27 cellular contexts compared by ENCODE assay signal in the genomic region with DNA sequence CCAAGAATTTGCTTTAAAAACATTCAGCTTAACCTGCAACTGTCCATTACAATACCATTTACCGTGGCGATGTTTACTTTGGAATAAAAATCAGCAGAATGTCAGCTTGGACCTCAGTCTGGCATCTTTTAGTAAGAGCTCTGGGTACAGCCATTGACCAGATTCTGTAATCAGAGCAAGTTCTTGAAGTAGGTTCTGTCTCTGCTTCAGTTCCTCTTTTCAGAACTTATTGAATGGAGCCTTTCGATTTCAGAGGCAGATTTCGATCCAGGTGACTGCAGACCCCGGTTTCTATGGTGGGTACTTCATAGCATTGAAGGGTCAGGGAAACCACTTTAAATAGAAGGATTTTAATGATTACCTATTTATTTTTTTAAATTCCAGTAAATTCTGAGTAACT. TPM values are rescaled to one million over a fixed set of nuclear protein-coding genes. Genes with fewer than 3 reads are reported as not detected.
"Had no signal": no experiment of that assay in that cellular context is flagged by ENCODE, and none has a peak within 500 bp of the region (broad histone marks: within the 10 kb centered on the region; RNA-seq: fewer than 3 reads in every experiment).

No MANE protein-coding gene starts in this region.

- H3K36me3 Mint-ChIP-seq: activated naive CD8-positive, alpha-beta T cell treated with anti-CD3 and anti-CD28 coated beads, Interleukin-2, amount 10 ng/mL, durations not matched to agents 7 days and 5 days; WTC11 had no signal

- DNase-seq: activated CD4-positive, alpha-beta T cell treated with anti-CD3 and anti-CD28 coated beads for 48 hours; activated CD4-positive, alpha-beta T cell treated with anti-CD3 and anti-CD28 coated beads, Interleukin-2, amount 50 U/mL, for 4 hours; activated CD4-positive, CD25-positive, alpha-beta regulatory T cell treated with anti-CD3 and anti-CD28 coated beads, Interleukin-2, amount 50 U/mL, for 72 hours; activated CD8-positive, alpha-beta memory T cell treated with anti-CD3 and anti-CD28 coated beads, Interleukin-2, amount 50 U/mL, for 48 hours; activated CD8-positive, alpha-beta T cell treated with anti-CD3 and anti-CD28 coated beads, Interleukin-2, amount 10 ng/mL, durations not matched to agents 7 days and 5 days; activated naive CD4-positive, alpha-beta T cell treated with anti-CD3 and anti-CD28 coated beads, Interleukin-2, amount 50 U/mL, for 16 hours; activated naive CD8-positive, alpha-beta T cell treated with anti-CD3 and anti-CD28 coated beads, Interleukin-2, amount 10 ng/mL, durations not matched to agents 7 days and 5 days; activated T-cell treated with anti-CD3 and anti-CD28 coated beads, Interleukin-2, amount 50 U/mL, for 1 hour; adrenal gland; anterior cingulate cortex; cerebellar nuclear complex; KG1; NCI-H1417; NCI-H1694; NCI-H2029; NCI-H345; NCI-H510A; NCI-H526 treated with DMSO at 0.1 percent for 48 hours; NCI-H82; PC-3; SHP77 had no signal

- H3K4me1 Mint-ChIP-seq: activated naive CD8-positive, alpha-beta T cell treated with anti-CD3 and anti-CD28 coated beads, Interleukin-2, amount 10 ng/mL, durations not matched to agents 7 days and 5 days; WTC11 had no signal

- H3K9me3 Mint-ChIP-seq: activated naive CD8-positive, alpha-beta T cell treated with anti-CD3 and anti-CD28 coated beads, Interleukin-2, amount 10 ng/mL, durations not matched to agents 7 days and 5 days; T-helper 1 cell treated with Interleukin-12 subunit alpha and Interleukin-12 subunit beta and Interleukin-4 antibody, amounts not matched to agents 30 μg/mL and 1 μg/mL, for 36 hours; WTC11 had no signal

- H3K27ac Mint-ChIP-seq: activated CD8-positive, alpha-beta T cell treated with anti-CD3 and anti-CD28 coated beads, Interleukin-2, amount 10 ng/mL, durations not matched to agents 7 days and 5 days; activated naive CD8-positive, alpha-beta T cell treated with anti-CD3 and anti-CD28 coated beads, Interleukin-2, amount 10 ng/mL, durations not matched to agents 7 days and 5 days; T-helper 1 cell treated with Interleukin-12 subunit alpha and Interleukin-12 subunit beta and Interleukin-4 antibody, amounts not matched to agents 30 μg/mL and 1 μg/mL, for 36 hours; WTC11 had no signal

- ATAC-seq: activated CD8-positive, alpha-beta T cell treated with anti-CD3 and anti-CD28 coated beads, Interleukin-2, amount 10 ng/mL, durations not matched to agents 7 days and 5 days; PC-3; SK-N-SH treated with all-trans-retinoic acid at 6 μM for 48 hours; WTC11 had no signal

- H3K4me3 Mint-ChIP-seq: activated CD8-positive, alpha-beta T cell treated with anti-CD3 and anti-CD28 coated beads, Interleukin-2, amount 10 ng/mL, durations not matched to agents 7 days and 5 days; activated naive CD8-positive, alpha-beta T cell treated with anti-CD3 and anti-CD28 coated beads, Interleukin-2, amount 10 ng/mL, durations not matched to agents 7 days and 5 days; T-helper 1 cell treated with Interleukin-12 subunit alpha and Interleukin-12 subunit beta and Interleukin-4 antibody, amounts not matched to agents 30 μg/mL and 1 μg/mL, for 36 hours; WTC11 had no signal

RNA-seq across cellular contexts. Expression of a gene that starts 53.4 kb away (rescaled TPM):
- total RNA-seq: LHCN-M2, M059J, PC-3, SJSA1 had no signal
